9 cellular contexts compared by ENCODE assay signal in the genomic region with DNA sequence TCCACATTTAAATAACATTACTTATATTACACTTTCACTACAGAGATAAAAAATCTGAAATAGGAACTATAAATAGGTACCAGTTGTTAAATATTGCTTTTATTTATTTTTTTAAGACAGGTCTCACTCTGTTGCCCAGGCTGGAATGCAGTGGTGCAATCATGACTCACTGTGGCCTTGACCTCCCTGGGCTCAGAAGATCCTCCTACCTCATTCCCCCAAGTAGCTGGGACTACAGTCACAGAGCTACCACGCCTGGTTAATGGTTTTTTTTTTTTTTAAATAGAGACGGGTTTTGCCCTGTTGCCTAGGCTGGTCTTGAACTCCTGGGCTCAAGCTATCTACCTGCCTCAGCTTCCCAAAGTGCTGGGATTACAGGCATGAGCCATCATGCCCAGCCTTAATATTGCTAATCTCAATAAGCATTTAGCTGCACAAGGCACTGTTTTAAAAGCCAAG. TPM values are rescaled to one million over a fixed set of nuclear protein-coding genes. Genes with fewer than 3 reads are reported as not detected.
DNase-seq lines count a peak whose midpoint lies in the region; ATAC-seq and TF ChIP-seq lines count a peak whose summit lies in the region.
"Had no signal": no experiment of that assay in that cellular context is flagged by ENCODE, and none has a peak within 500 bp of the region (broad histone marks: within the 10 kb centered on the region; RNA-seq: fewer than 3 reads in every experiment).

No MANE protein-coding gene starts in this region.

- ATAC-seq in WTC11 (no peak; the same call in 1 of the 2 replicates), T-cell (replicated peaks in 1 of 4) (no peak), GM21526 (IDR thresholded peaks at IDR 0.05; ENCODE audit: low FRiP score, unreplicated experiment) (no peak)
- ATAC-seq: CD8-positive, alpha-beta T cell had no signal

- H3K27me3 Mint-ChIP-seq in WTC11 (ENCODE audit: low read depth) (no peaks in the 10 kb centered on the region), T-cell (no peaks in the 10 kb centered on the region), mesothelial cell of epicardium (ENCODE audit: low read depth) (no peaks in the 10 kb centered on the region)

- H3K4me3 Mint-ChIP-seq in WTC11 (no peak overlapping the region), T-cell (no peak overlapping the region), mesothelial cell of epicardium (no peak overlapping the region)
- H3K4me3 Mint-ChIP-seq: CD8-positive, alpha-beta T cell had no signal

- no peak for TF ChIP-seq CTCF in WTC11 (IDR thresholded peaks at IDR 0.05)
- no peak for TF ChIP-seq CTCF in mesothelial cell of epicardium (IDR thresholded peaks at IDR 0.05; ENCODE audit: unreplicated experiment)

- POLR2A ChIA-PET in WTC11 (lab: Charles Lee) (interaction anchor here (0.9 to 1.2 kb wide), 2 partner anchors 17 to 21 kb away, joined by 3 to 4 read pairs; a partner anchor contains a TSS), T-cell (lab: Charles Lee) (no interaction called here)

- H3K36me3 Mint-ChIP-seq in WTC11 (peaks cover 61% of the 10 kb centered on the region), T-cell (peaks cover 64% of the 10 kb centered on the region), mesothelial cell of epicardium (peaks cover 40% of the 10 kb centered on the region)

- DNase-seq in A172 (ENCODE audit: low spot score) (peak; percentile 92), HS-27A (ENCODE audit: low read depth) (peak; percentile 55), WTC11 (ENCODE audit: low spot score) (no peak), kidney glomerular epithelial cell (lab: John Stamatoyannopoulos, UW) (peak; percentile 88), T-cell (no peak), NCI-H345 treated with DMSO at 0.1 percent for 48 hours (lab: John Stamatoyannopoulos, UW; ENCODE audit: unreplicated experiment) (no peak), mesothelial cell of epicardium (ENCODE audit: low spot score in 2 of 2, unreplicated experiment in 2 of 2) (no peak)
- DNase-seq: CD8-positive, alpha-beta T cell had no signal

- H3K27ac Mint-ChIP-seq in WTC11 (no peak overlapping the region), T-cell (no peak overlapping the region), mesothelial cell of epicardium (no peak overlapping the region)
- H3K27ac Mint-ChIP-seq: CD8-positive, alpha-beta T cell had no signal

- H3K4me1 Mint-ChIP-seq in WTC11: peaks cover 25% of the 10 kb centered on the region
- peaks cover 2 to 8% (median 2%) of the 10 kb centered on the region in 3 donors for H3K4me1 Mint-ChIP-seq in T-cell
- peaks cover 12% of the 10 kb centered on the region for H3K4me1 Mint-ChIP-seq in mesothelial cell of epicardium

- H3K9me3 Mint-ChIP-seq in WTC11 (peaks cover 19% of the 10 kb centered on the region), T-cell (no peaks in the 10 kb centered on the region), mesothelial cell of epicardium (peaks cover 16% of the 10 kb centered on the region)
- H3K9me3 Mint-ChIP-seq: CD8-positive, alpha-beta T cell had no signal

- CTCF ChIA-PET in WTC11 (lab: Charles Lee): no interaction called here
- CTCF ChIA-PET in T-cell (lab: Charles Lee): no interaction called here

TF ChIP-seq in WTC11, 78 proteins besides CTCF, POLR2A, EP300 and RAD21:
- TF ChIP-seq CREM (CRISPR knock-in tag; IDR thresholded peaks at IDR 0.05): no peak
- peak; percentile 96 for TF ChIP-seq GABPB1 (CRISPR knock-in tag; IDR thresholded peaks at IDR 0.05)

RNA-seq across cellular contexts. Expression of a gene that starts 17.3 kb away (rescaled TPM):
- 114 and 117 TPM in 2 replicates for total RNA-seq in A172 (2014; rRNA removed; shearing (Covaris generic))
- total RNA-seq in WTC11 (2021) (68.6 to 89.2 TPM (median 76.0 TPM) in 3 replicates), T-cell (10 to 100 TPM; 11.7 to 21.9 (median 19.7) TPM), mesothelial cell of epicardium (31.1 to 34.0 TPM (median 32.4 TPM) in 3 replicates)

RNA-seq across cellular contexts. Expression of a gene that starts 20.9 kb away (rescaled TPM):
- 13.2 and 13.5 TPM in 2 replicates for total RNA-seq in A172 (2014; rRNA removed; shearing (Covaris generic))
- total RNA-seq in WTC11 (2021): 15.6 to 18.9 TPM (median 17.9 TPM) in 3 replicates
- 10 to 100 TPM; 12.3 to 26.9 (median 18.1) TPM for total RNA-seq in T-cell
- total RNA-seq in mesothelial cell of epicardium: 16.5 to 20.9 TPM (median 19.7 TPM) in 3 replicates

Comparison
In these comparisons a context has a peak if more than half of its experiments do, and no peak if none do; other contexts are left out.
1. DNase-seq: peak in A172 (single experiment), HS-27A (single experiment) and kidney glomerular epithelial cell (single experiment); none in WTC11 (single experiment), T-cell (0 of 34), NCI-H345 treated with DMSO at 0.1 percent for 48 hours (single experiment) and mesothelial cell of epicardium (0 of 2).